22 cellular contexts compared by ENCODE assay signal in the genomic region with DNA sequence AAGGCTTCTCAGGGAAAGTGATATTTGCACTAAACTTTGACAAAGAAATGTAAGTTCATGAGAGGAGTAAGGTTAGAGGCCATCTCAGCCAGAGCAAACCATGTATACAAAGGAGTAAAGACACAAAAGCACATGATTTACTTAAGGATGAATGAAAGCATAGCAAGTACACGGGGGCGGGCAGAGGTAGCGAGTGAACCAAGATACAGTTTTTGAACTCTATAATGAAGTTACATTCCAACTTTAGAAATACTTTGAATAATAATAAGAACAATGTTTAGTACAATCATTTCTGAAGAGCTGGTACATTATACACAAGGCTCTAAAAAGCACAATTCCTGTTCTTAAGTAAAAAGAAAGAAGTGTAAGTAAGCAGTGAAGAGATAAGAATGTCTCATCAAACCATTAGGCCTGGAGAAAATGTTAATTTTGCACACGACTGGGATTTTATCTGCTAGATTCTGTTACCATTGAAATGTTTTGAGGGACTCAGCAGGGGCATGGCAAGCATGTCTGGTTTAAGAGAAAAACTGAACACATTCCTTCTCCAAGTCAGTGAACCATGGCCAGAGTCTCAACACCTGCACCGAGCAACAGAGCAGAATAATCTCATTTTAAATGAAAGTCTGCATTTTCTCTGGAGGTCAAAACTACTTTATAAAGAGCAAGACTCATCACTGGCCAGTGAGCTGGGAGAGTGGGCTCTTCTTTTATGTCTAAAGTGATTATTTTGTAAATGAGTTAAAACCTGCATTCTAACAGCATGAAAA.
DNase-seq lines count a peak whose midpoint lies in the region; ATAC-seq and TF ChIP-seq lines count a peak whose summit lies in the region.
"Had no signal": no experiment of that assay in that cellular context is flagged by ENCODE, and none has a peak within 500 bp of the region (broad histone marks: within the 10 kb centered on the region; RNA-seq: fewer than 3 reads in every experiment).

No MANE protein-coding gene starts in this region.

- no peaks in the 10 kb centered on the region for H3K27me3 ChIP-seq in HAP-1 (ENCODE audit: low read depth)
- H3K27me3 ChIP-seq in heart right ventricle, result peaks cover 0 to 16% (median 0%) of the 10 kb centered on the region in 7 donors

- DNase-seq in HAP-1 (ENCODE audit: low spot score in 2 of 2), result peak; percentile 55 to 65
- peak; percentile 3 for DNase-seq in astrocyte of the hippocampus (ENCODE audit: low read depth, low spot score)
- peak; percentile 42 for DNase-seq in retina
- no peak for DNase-seq in heart right ventricle
- no peak for DNase-seq in stimulated activated naive CD4-positive, alpha-beta T cell (lab: John Stamatoyannopoulos, UW)
- no peak for DNase-seq in stimulated activated naive CD8-positive, alpha-beta T cell treated with anti-CD3 and anti-CD28 coated beads, Interleukin-15, amount 100 ng/mL, for 72 hours
- DNase-seq: CD4-positive, CD25-positive, alpha-beta regulatory T cell; GM23248; H7; KBM-7; MV-4-11; NCI-H1105; NCI-H1436 treated with DMSO at 0.1 percent for 48 hours; NCI-H187 treated with DMSO at 0.1 percent for 48 hours; NCI-H446 treated with DMSO at 0.1 percent for 48 hours; NCI-H526; SHP77 had no signal

- intact Hi-C loops in heart right ventricle (cut with DNase I), result loop anchor here in 1 of 10 donors (5.0 kb wide), 1 partner anchor 52 kb away; no protein-coding TSS in a partner anchor

- in situ Hi-C loops in HAP-1 (cut with MboI; ENCODE audit: low sequenced_read_pairs), result no loop called here

- H3K27ac ChIP-seq in heart right ventricle, result no peak overlapping the region
- H3K27ac ChIP-seq: GM23248, RWPE1 had no signal

- H3K27me3 Mint-ChIP-seq in nephron (ENCODE audit: low read depth), result no peaks in the 10 kb centered on the region
- peaks cover 8% of the 10 kb centered on the region for H3K27me3 Mint-ChIP-seq in stimulated activated naive CD8-positive, alpha-beta T cell treated with anti-CD3 and anti-CD28 coated beads, Interleukin-15, amount 100 ng/mL, for 72 hours
- H3K27me3 Mint-ChIP-seq: B cell; CD4-positive, CD25-positive, alpha-beta regulatory T cell had no signal

- no peaks in the 10 kb centered on the region for H3K9me3 ChIP-seq in HAP-1
- no peaks in the 10 kb centered on the region for H3K9me3 ChIP-seq in heart right ventricle

- peaks cover 9% of the 10 kb centered on the region for H3K4me1 Mint-ChIP-seq in nephron
- H3K4me1 Mint-ChIP-seq in stimulated activated naive CD8-positive, alpha-beta T cell treated with anti-CD3 and anti-CD28 coated beads, Interleukin-15, amount 100 ng/mL, for 72 hours, result no peaks in the 10 kb centered on the region
- H3K4me1 Mint-ChIP-seq: B cell; CD4-positive, CD25-positive, alpha-beta regulatory T cell had no signal

- peak overlapping the region; percentile 47 to 86 (median 78) for H3K27ac Mint-ChIP-seq in nephron
- no peak overlapping the region for H3K27ac Mint-ChIP-seq in stimulated activated naive CD8-positive, alpha-beta T cell treated with anti-CD3 and anti-CD28 coated beads, Interleukin-15, amount 100 ng/mL, for 72 hours
- H3K27ac Mint-ChIP-seq: B cell; CD4-positive, CD25-positive, alpha-beta regulatory T cell had no signal

- 69% methylated on average over 5 of the region's 5 CpGs for WGBS in heart right ventricle, 2 donors

- no peak overlapping the region for H3K4me3 Mint-ChIP-seq in nephron
- no peak overlapping the region for H3K4me3 Mint-ChIP-seq in stimulated activated naive CD8-positive, alpha-beta T cell treated with anti-CD3 and anti-CD28 coated beads, Interleukin-15, amount 100 ng/mL, for 72 hours
- H3K4me3 Mint-ChIP-seq: B cell; CD4-positive, CD25-positive, alpha-beta regulatory T cell had no signal

- H3K9me3 Mint-ChIP-seq in nephron, result no peaks in the 10 kb centered on the region
- H3K9me3 Mint-ChIP-seq in stimulated activated naive CD8-positive, alpha-beta T cell treated with anti-CD3 and anti-CD28 coated beads, Interleukin-15, amount 100 ng/mL, for 72 hours, result no peaks in the 10 kb centered on the region

- no peak overlapping the region for H3K4me3 ChIP-seq in HAP-1
- H3K4me3 ChIP-seq in heart right ventricle, result no peak overlapping the region
- H3K4me3 ChIP-seq: GM23248 had no signal

- ATAC-seq in heart right ventricle (no peak), HG03045 (IDR thresholded peaks at IDR 0.05; ENCODE audit: unreplicated experiment) (no peak)
- ATAC-seq in stimulated activated naive CD8-positive, alpha-beta T cell treated with anti-CD3 and anti-CD28 coated beads, Interleukin-15, amount 100 ng/mL, for 72 hours, result no peak
- ATAC-seq: Panc1 had no signal

- H3K4me1 ChIP-seq in HAP-1 (peaks cover 28% of the 10 kb centered on the region), heart right ventricle (no peaks in the 10 kb centered on the region)

- TF ChIP-seq CTCF in nephron (IDR thresholded peaks at IDR 0.05; ENCODE audit: unreplicated experiment in 3 of 3) (no peak), heart right ventricle (IDR thresholded peaks at IDR 0.05) (no peak)

- no peaks in the 10 kb centered on the region for H3K36me3 Mint-ChIP-seq in nephron (ENCODE audit: low read depth)
- H3K36me3 Mint-ChIP-seq: CD4-positive, CD25-positive, alpha-beta regulatory T cell had no signal

- H3K36me3 ChIP-seq in HAP-1 (replicated peaks) (no peaks in the 10 kb centered on the region), heart right ventricle (no peaks in the 10 kb centered on the region)

Comparison
In these comparisons a context has a peak if more than half of its experiments do, and no peak if none do; other contexts are left out.
1. DNase-seq: peak in HAP-1 (2 of 2), astrocyte of the hippocampus (single experiment) and retina (single experiment); none in heart right ventricle (0 of 2), stimulated activated naive CD4-positive, alpha-beta T cell (0 of 6) and stimulated activated naive CD8-positive, alpha-beta T cell treated with anti-CD3 and anti-CD28 coated beads, Interleukin-15, amount 100 ng/mL, for 72 hours (0 of 2).
2. H3K27ac Mint-ChIP-seq: peak in nephron (3 of 3); none in stimulated activated naive CD8-positive, alpha-beta T cell treated with anti-CD3 and anti-CD28 coated beads, Interleukin-15, amount 100 ng/mL, for 72 hours (0 of 2).